22 cellular contexts compared by ENCODE assay signal in genomic region chr17:64051153-64051552, GRCh38. TPM values are rescaled to one million over a fixed set of nuclear protein-coding genes. Genes with fewer than 3 reads are reported as not detected.
DNase-seq lines count a peak whose midpoint lies in the region; ATAC-seq and TF ChIP-seq lines count a peak whose summit lies in the region.
"Had no signal": no experiment of that assay in that cellular context is flagged by ENCODE, and none has a peak within 500 bp of the region (broad histone marks: within the 10 kb centered on the region; RNA-seq: fewer than 3 reads in every experiment).

No MANE protein-coding gene starts in this region.

- H3K4me1 ChIP-seq in left ventricle myocardium inferior (no peaks in the 10 kb centered on the region), upper lobe of right lung (no peaks in the 10 kb centered on the region)

- H3K4me1 Mint-ChIP-seq in activated CD4-positive, alpha-beta memory T cell treated with anti-CD3 and anti-CD28 coated beads, Interleukin-2, amount 10 ng/mL, durations not matched to agents 7 days and 5 days, result peaks cover 57% of the 10 kb centered on the region
- peaks cover 34 to 41% of the 10 kb centered on the region in 2 donors for H3K4me1 Mint-ChIP-seq in effector memory CD8-positive, alpha-beta T cell (ENCODE audit: low read depth in 2 of 2)

- peaks cover 94% of the 10 kb centered on the region for H3K36me3 ChIP-seq in left ventricle myocardium inferior
- H3K36me3 ChIP-seq in upper lobe of right lung, result peaks cover 100% of the 10 kb centered on the region

- H3K9me3 ChIP-seq in left ventricle myocardium inferior (replicated peaks) (no peaks in the 10 kb centered on the region), upper lobe of right lung (no peaks in the 10 kb centered on the region)
- H3K9me3 ChIP-seq: body of pancreas, thoracic aorta had no signal

- H3K27ac ChIP-seq in left ventricle myocardium inferior (replicated peaks) (no peak overlapping the region), upper lobe of right lung (no peak overlapping the region)
- H3K27ac ChIP-seq: body of pancreas, thoracic aorta had no signal

- H3K27me3 ChIP-seq in left ventricle myocardium inferior (ENCODE audit: low read depth) (no peaks in the 10 kb centered on the region), upper lobe of right lung (no peaks in the 10 kb centered on the region)
- H3K27me3 ChIP-seq: body of pancreas had no signal

- peak overlapping the region; percentile 18 for H3K4me3 Mint-ChIP-seq in activated CD4-positive, alpha-beta memory T cell treated with anti-CD3 and anti-CD28 coated beads, Interleukin-2, amount 10 ng/mL, durations not matched to agents 7 days and 5 days
- peak overlapping the region; percentile 56 to 59 for H3K4me3 Mint-ChIP-seq in effector memory CD8-positive, alpha-beta T cell
- H3K4me3 Mint-ChIP-seq: dendritic cell treated with granulocyte-macrophage colony-stimulating factor and Interleukin-4, amounts not matched to agents 40 ng/mL and 50 ng/mL, for 4 days had no signal

- no peaks in the 10 kb centered on the region for H3K27me3 Mint-ChIP-seq in activated CD4-positive, alpha-beta memory T cell treated with anti-CD3 and anti-CD28 coated beads, Interleukin-2, amount 10 ng/mL, durations not matched to agents 7 days and 5 days
- no peaks in the 10 kb centered on the region for H3K27me3 Mint-ChIP-seq in effector memory CD8-positive, alpha-beta T cell
- H3K27me3 Mint-ChIP-seq: dendritic cell treated with granulocyte-macrophage colony-stimulating factor and Interleukin-4, amounts not matched to agents 40 ng/mL and 50 ng/mL, for 4 days had no signal

- intact Hi-C loops in left ventricle myocardium superior (cut with micrococcal nuclease), result no loop called here
- intact Hi-C loops in left ventricle myocardium inferior (cut with micrococcal nuclease), result no loop called here
- intact Hi-C loops in upper lobe of right lung (cut with DNase I), result no loop called here

- H3K36me3 Mint-ChIP-seq in activated CD4-positive, alpha-beta memory T cell treated with anti-CD3 and anti-CD28 coated beads, Interleukin-2, amount 10 ng/mL, durations not matched to agents 7 days and 5 days (ENCODE audit: low read depth), result peaks cover 95% of the 10 kb centered on the region
- H3K36me3 Mint-ChIP-seq in effector memory CD8-positive, alpha-beta T cell (ENCODE audit: insufficient read depth), result peaks cover 100% of the 10 kb centered on the region

- H3K4me3 ChIP-seq in left ventricle myocardium inferior, result no peak overlapping the region
- no peak overlapping the region for H3K4me3 ChIP-seq in upper lobe of right lung
- H3K4me3 ChIP-seq: body of pancreas, thoracic aorta had no signal

- ATAC-seq in left ventricle myocardium superior (peak; percentile 50), upper lobe of right lung (peak; percentile 56), HG03097 (IDR thresholded peaks at IDR 0.05; ENCODE audit: low FRiP score, unreplicated experiment) (no peak)
- ATAC-seq in effector memory CD8-positive, alpha-beta T cell (replicated peaks), result peak; percentile 100
- ATAC-seq: body of pancreas, esophagus mucosa had no signal

- no peaks in the 10 kb centered on the region for H3K9me3 Mint-ChIP-seq in activated CD4-positive, alpha-beta memory T cell treated with anti-CD3 and anti-CD28 coated beads, Interleukin-2, amount 10 ng/mL, durations not matched to agents 7 days and 5 days
- H3K9me3 Mint-ChIP-seq in effector memory CD8-positive, alpha-beta T cell, result no peaks in the 10 kb centered on the region
- H3K9me3 Mint-ChIP-seq: dendritic cell treated with granulocyte-macrophage colony-stimulating factor and Interleukin-4, amounts not matched to agents 40 ng/mL and 50 ng/mL, for 4 days had no signal

- POLR2A ChIA-PET in activated CD4-positive, alpha-beta memory T cell treated with anti-CD3 and anti-CD28 coated beads, Interleukin-2, amount 10 ng/mL, durations not matched to agents 7 days and 5 days (lab: Charles Lee), result interaction anchor here (0.7 to 3.7 kb wide), 19 partner anchors 8 to 95 kb away, joined by 3 to 31 read pairs (median 7); partner anchors contain the start of genes ERN1 and ICAM2

- H3K27ac Mint-ChIP-seq in activated CD4-positive, alpha-beta memory T cell treated with anti-CD3 and anti-CD28 coated beads, Interleukin-2, amount 10 ng/mL, durations not matched to agents 7 days and 5 days, result peak overlapping the region; percentile 90
- peak overlapping the region; percentile 62 to 75 for H3K27ac Mint-ChIP-seq in effector memory CD8-positive, alpha-beta T cell
- H3K27ac Mint-ChIP-seq: dendritic cell treated with granulocyte-macrophage colony-stimulating factor and Interleukin-4, amounts not matched to agents 40 ng/mL and 50 ng/mL, for 4 days had no signal

- TF ChIP-seq CTCF in left ventricle myocardium inferior (IDR thresholded peaks at IDR 0.05; ENCODE audit: borderline replicate concordance) (no peak), upper lobe of right lung (IDR thresholded peaks at IDR 0.05) (no peak)

- CTCF ChIA-PET in activated CD4-positive, alpha-beta memory T cell treated with anti-CD3 and anti-CD28 coated beads, Interleukin-2, amount 10 ng/mL, durations not matched to agents 7 days and 5 days (lab: Charles Lee), result interaction anchor here (0.7 to 2.7 kb wide), 10 partner anchors 10 to 132 kb away, joined by 3 to 36 read pairs (median 8); partner anchors contain the start of gene ERN1

- no peak for DNase-seq in left ventricle myocardium superior
- no peak for DNase-seq in left ventricle myocardium inferior
- peak; percentile 34 for DNase-seq in activated CD4-positive, alpha-beta memory T cell treated with anti-CD3 and anti-CD28 coated beads, Interleukin-2, amount 10 ng/mL, durations not matched to agents 7 days and 5 days
- peak in 2 of 3 experiments; percentile 19 to 25 for DNase-seq in effector memory CD8-positive, alpha-beta T cell
- DNase-seq in upper lobe of right lung, result no peak
- no peak for DNase-seq in AG08396 (ENCODE audit: low spot score)
- DNase-seq in HK-2 (ENCODE audit: unreplicated experiment), result no peak
- DNase-seq: activated CD4-positive, alpha-beta T cell treated with anti-CD3 and anti-CD28 coated beads, Interleukin-2, amount 50 U/mL, for 1 hour; activated effector memory CD4-positive, alpha-beta T cell treated with anti-CD3 and anti-CD28 coated beads, Interleukin-2, amount 50 U/mL, for 16 hours; body of pancreas; GOT3; KG1; NCI-H1048; NCI-H2081 treated with DMSO at 0.1 percent for 48 hours; NCI-H510A; SIG-M5; stimulated activated CD4-positive, alpha-beta T cell treated with anti-CD3 and anti-CD28 coated beads, Interleukin-4, amount 100 ng/mL, for 24 hours; T1000 had no signal

RNA-seq across cellular contexts. Expression of gene ICAM2, which starts 30.7 kb away (rescaled TPM):
- total RNA-seq in left ventricle myocardium superior, result 30.6 TPM
- 28.2 TPM for total RNA-seq in left ventricle myocardium inferior
- total RNA-seq in activated CD4-positive, alpha-beta memory T cell treated with anti-CD3 and anti-CD28 coated beads, Interleukin-2, amount 10 ng/mL, durations not matched to agents 7 days and 5 days, result 100 to 1,000 TPM; 118 to 122 TPM
- 70.5 TPM for total RNA-seq in upper lobe of right lung

RNA-seq across cellular contexts. Expression of gene PRR29, which starts 53.0 kb away (rescaled TPM):
- 0.20 TPM for total RNA-seq in left ventricle myocardium superior
- total RNA-seq in left ventricle myocardium inferior, result not detected
- total RNA-seq in activated CD4-positive, alpha-beta memory T cell treated with anti-CD3 and anti-CD28 coated beads, Interleukin-2, amount 10 ng/mL, durations not matched to agents 7 days and 5 days, result 10 to 100 TPM; 12.0 to 15.1 TPM
- total RNA-seq in upper lobe of right lung, result 0.43 TPM
- total RNA-seq: esophagus mucosa, thoracic aorta had no signal

Comparison
In these comparisons a context has a peak if more than half of its experiments do, and no peak if none do; other contexts are left out.
1. DNase-seq: peak in activated CD4-positive, alpha-beta memory T cell treated with anti-CD3 and anti-CD28 coated beads, Interleukin-2, amount 10 ng/mL, durations not matched to agents 7 days and 5 days (single experiment) and effector memory CD8-positive, alpha-beta T cell (2 of 3); none in left ventricle myocardium superior (single experiment), left ventricle myocardium inferior (single experiment), upper lobe of right lung (single experiment), AG08396 (single experiment) and HK-2 (single experiment).